Comparison of ENCODE assay signal across 1 cellular context in genomic region chr1:148379170-148379500, GRCh38.
TF ChIP-seq lines count a peak whose summit lies in the region.

No MANE protein-coding gene starts in this region.

TF ChIP-seq in WTC11, 78 proteins besides CTCF, POLR2A, EP300 and RAD21 (continued from another document):
- TF ChIP-seq ATF6 (CRISPR knock-in tag; IDR thresholded peaks at IDR 0.05): no peak
- TF ChIP-seq ERG (CRISPR knock-in tag; IDR thresholded peaks at IDR 0.05): no peak
- no peak for TF ChIP-seq ESRRA (CRISPR knock-in tag; IDR thresholded peaks at IDR 0.05; ENCODE audit: borderline replicate concordance)
- TF ChIP-seq ZNF423 (CRISPR knock-in tag; IDR thresholded peaks at IDR 0.05): no peak
- no peak for TF ChIP-seq ELF4 (CRISPR knock-in tag; IDR thresholded peaks at IDR 0.05; ENCODE audit: low read depth)
- TF ChIP-seq OVOL2 (CRISPR knock-in tag; IDR thresholded peaks at IDR 0.05; ENCODE audit: borderline replicate concordance): no peak
- TF ChIP-seq NR1H2 (CRISPR knock-in tag; IDR thresholded peaks at IDR 0.05): no peak
- TF ChIP-seq TP53 (CRISPR knock-in tag; IDR thresholded peaks at IDR 0.05): no peak
- TF ChIP-seq ZNF317 (CRISPR knock-in tag; IDR thresholded peaks at IDR 0.05; ENCODE audit: borderline replicate concordance, low read depth): no peak
- TF ChIP-seq KAT7 (CRISPR knock-in tag; IDR thresholded peaks at IDR 0.05; ENCODE audit: borderline replicate concordance): no peak
